Comparison of ENCODE assay signal across 15 cellular contexts in genomic region chr11:83102806-83103205, GRCh38. TPM values are rescaled to one million over a fixed set of nuclear protein-coding genes. Genes with fewer than 3 reads are reported as not detected.
DNase-seq lines count a peak whose midpoint lies in the region; FAIRE-seq and TF ChIP-seq lines count a peak whose summit lies in the region.
"Had no signal": no experiment of that assay in that cellular context is flagged by ENCODE, and none has a peak within 500 bp of the region (broad histone marks: within the 10 kb centered on the region; RNA-seq: fewer than 3 reads in every experiment).

No MANE protein-coding gene starts in this region.

- TF ChIP-seq CTCF in VCaP (conservative IDR thresholded peaks at IDR 0.05) = no peak

- H3K36me3 Mint-ChIP-seq in activated CD4-positive, alpha-beta T cell treated with anti-CD3 and anti-CD28 coated beads, Interleukin-2, amount 10 ng/mL, durations not matched to agents 7 days and 5 days (ENCODE audit: low read depth) = no peaks in the 10 kb centered on the region

- H3K27me3 Mint-ChIP-seq in activated CD4-positive, alpha-beta T cell treated with anti-CD3 and anti-CD28 coated beads, Interleukin-2, amount 10 ng/mL, durations not matched to agents 7 days and 5 days = peaks cover 20% of the 10 kb centered on the region

- no peak for FAIRE-seq in frontal cortex (lab: Jason Lieb, UNC)
- FAIRE-seq: A549 had no signal

- H3K4me1 Mint-ChIP-seq in activated CD4-positive, alpha-beta T cell treated with anti-CD3 and anti-CD28 coated beads, Interleukin-2, amount 10 ng/mL, durations not matched to agents 7 days and 5 days = no peaks in the 10 kb centered on the region

- CTCF ChIA-PET in activated CD4-positive, alpha-beta T cell treated with anti-CD3 and anti-CD28 coated beads, Interleukin-2, amount 10 ng/mL, durations not matched to agents 7 days and 5 days (lab: Charles Lee) = interaction anchor here (1.0 kb wide), 1 partner anchor 9 kb away, joined by 4 read pairs; no protein-coding TSS in a partner anchor

- POLR2A ChIA-PET in activated CD4-positive, alpha-beta T cell treated with anti-CD3 and anti-CD28 coated beads, Interleukin-2, amount 10 ng/mL, durations not matched to agents 7 days and 5 days (lab: Charles Lee) = no interaction called here

- peak overlapping the region; percentile 80 for H3K27ac ChIP-seq in VCaP
- H3K27ac ChIP-seq: A549, C4-2B, GM23248 had no signal

- H3K9me3 Mint-ChIP-seq in activated CD4-positive, alpha-beta T cell treated with anti-CD3 and anti-CD28 coated beads, Interleukin-2, amount 10 ng/mL, durations not matched to agents 7 days and 5 days = no peaks in the 10 kb centered on the region
- H3K9me3 Mint-ChIP-seq: CD4-positive, alpha-beta T cell had no signal

- DNase-seq in NCI-H748 (lab: John Stamatoyannopoulos, UW; ENCODE audit: unreplicated experiment) (peak; percentile 14), NCI-H748 treated with DMSO at 0.1 percent for 48 hours (lab: John Stamatoyannopoulos, UW) (no peak), NCI-H69 (lab: John Stamatoyannopoulos, UW) (peak; percentile 41), frontal cortex (ENCODE audit: low spot score in 2 of 2) (no peak), NK-92 (lab: John Stamatoyannopoulos, UW; ENCODE audit: unreplicated experiment) (no peak)
- DNase-seq in activated CD4-positive, alpha-beta T cell treated with anti-CD3 and anti-CD28 coated beads, Interleukin-2, amount 10 ng/mL, durations not matched to agents 7 days and 5 days = no peak
- DNase-seq: AML-193; CD4-positive, alpha-beta T cell; DMS79 treated with DMSO at 0.1 percent for 48 hours; GF-D8; GM23248; IMR-90 had no signal

- H3K4me3 Mint-ChIP-seq in activated CD4-positive, alpha-beta T cell treated with anti-CD3 and anti-CD28 coated beads, Interleukin-2, amount 10 ng/mL, durations not matched to agents 7 days and 5 days = no peak overlapping the region
- H3K4me3 Mint-ChIP-seq: CD4-positive, alpha-beta T cell had no signal

- no peak overlapping the region for H3K27ac Mint-ChIP-seq in activated CD4-positive, alpha-beta T cell treated with anti-CD3 and anti-CD28 coated beads, Interleukin-2, amount 10 ng/mL, durations not matched to agents 7 days and 5 days
- H3K27ac Mint-ChIP-seq: CD4-positive, alpha-beta T cell had no signal

RNA-seq across cellular contexts. Expression of gene RAB30, which starts 31.1 kb away (rescaled TPM):
- 41.2 TPM for total RNA-seq in frontal cortex
- total RNA-seq in activated CD4-positive, alpha-beta T cell treated with anti-CD3 and anti-CD28 coated beads, Interleukin-2, amount 10 ng/mL, durations not matched to agents 7 days and 5 days = 10 to 100 TPM in 1 of 2 experiments, 1 to 10 TPM in 1; 8.7 to 10.7 TPM

RNA-seq across cellular contexts. Expression of gene PCF11, which starts 54.1 kb away (rescaled TPM):
- total RNA-seq in frontal cortex = 77.0 TPM
- 10 to 100 TPM; 76.7 to 89.3 TPM for total RNA-seq in activated CD4-positive, alpha-beta T cell treated with anti-CD3 and anti-CD28 coated beads, Interleukin-2, amount 10 ng/mL, durations not matched to agents 7 days and 5 days

Comparison
In these comparisons a context has a peak if more than half of its experiments do, and no peak if none do; other contexts are left out.
1. DNase-seq: peak in NCI-H748 (single experiment) and NCI-H69 (single experiment); none in NCI-H748 treated with DMSO at 0.1 percent for 48 hours (single experiment), frontal cortex (0 of 2), NK-92 (single experiment) and activated CD4-positive, alpha-beta T cell treated with anti-CD3 and anti-CD28 coated beads, Interleukin-2, amount 10 ng/mL, durations not matched to agents 7 days and 5 days (single experiment).